ENCODE assay signal across 8 cellular contexts in the genomic region with DNA sequence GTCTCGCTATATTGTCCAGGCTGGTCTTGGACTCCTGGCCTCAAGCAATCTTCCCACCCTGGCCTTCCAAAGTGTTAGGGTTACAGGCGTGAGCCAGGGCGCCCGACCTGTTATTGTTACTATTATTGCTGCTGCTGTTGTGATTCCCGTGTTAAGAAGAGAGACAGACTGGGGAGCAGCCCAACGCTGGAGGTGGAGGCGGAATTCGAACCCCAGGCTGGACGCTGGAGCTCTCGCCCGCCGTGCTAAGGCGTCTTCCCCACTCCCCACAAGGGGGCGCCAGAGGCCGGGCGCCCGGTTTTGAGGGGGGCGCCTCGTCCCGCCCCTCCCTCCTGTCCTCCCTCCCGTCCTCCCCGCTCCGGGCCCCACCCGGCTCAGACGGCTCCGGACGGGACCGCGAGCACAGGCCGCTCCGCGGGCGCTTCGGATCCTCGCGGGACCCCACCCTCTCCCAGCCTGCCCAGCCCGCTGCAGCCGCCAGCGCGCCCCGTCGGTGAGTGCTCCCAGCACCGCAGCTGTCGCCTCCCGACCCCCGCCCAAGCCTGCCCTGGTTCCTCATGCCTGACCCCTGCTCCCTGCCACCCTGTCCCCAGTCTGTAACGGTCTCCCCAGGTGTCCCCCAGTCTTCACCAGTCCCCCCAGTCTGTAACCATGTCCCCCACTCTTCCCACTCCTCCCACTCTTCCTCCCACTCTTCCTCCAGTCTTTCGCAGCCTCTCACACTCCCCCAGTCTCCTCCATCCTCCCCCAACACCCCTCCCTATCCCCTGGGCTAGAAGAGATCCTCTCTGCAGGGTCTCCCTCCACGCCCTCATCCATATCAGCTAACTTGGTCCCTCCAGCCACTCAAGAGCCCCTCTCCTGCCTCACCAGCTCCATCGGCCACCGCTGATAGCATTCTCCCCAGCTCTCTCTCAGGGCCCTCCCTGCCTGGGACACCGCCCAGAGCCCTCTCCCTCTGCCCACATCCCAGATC. TPM values are rescaled to one million over a fixed set of nuclear protein-coding genes. Genes with fewer than 3 reads are reported as not detected.
A peak's percentile ranks its signal among the peaks of the same experiment; 100 is the strongest.
DNase-seq lines count a peak whose midpoint lies in the region; ATAC-seq and TF ChIP-seq lines count a peak whose summit lies in the region.

A gene with protein sequence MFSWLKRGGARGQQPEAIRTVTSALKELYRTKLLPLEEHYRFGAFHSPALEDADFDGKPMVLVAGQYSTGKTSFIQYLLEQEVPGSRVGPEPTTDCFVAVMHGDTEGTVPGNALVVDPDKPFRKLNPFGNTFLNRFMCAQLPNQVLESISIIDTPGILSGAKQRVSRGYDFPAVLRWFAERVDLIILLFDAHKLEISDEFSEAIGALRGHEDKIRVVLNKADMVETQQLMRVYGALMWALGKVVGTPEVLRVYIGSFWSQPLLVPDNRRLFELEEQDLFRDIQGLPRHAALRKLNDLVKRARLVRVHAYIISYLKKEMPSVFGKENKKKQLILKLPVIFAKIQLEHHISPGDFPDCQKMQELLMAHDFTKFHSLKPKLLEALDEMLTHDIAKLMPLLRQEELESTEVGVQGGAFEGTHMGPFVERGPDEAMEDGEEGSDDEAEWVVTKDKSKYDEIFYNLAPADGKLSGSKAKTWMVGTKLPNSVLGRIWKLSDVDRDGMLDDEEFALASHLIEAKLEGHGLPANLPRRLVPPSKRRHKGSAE (plus strand): TSS at position 377 of the 976 bp plus-strand sequence. CDS start 3,191 bp downstream, outside the sequence.

- H3K4me3 ChIP-seq in coronary artery, result peak within 1 kb of the TSS; percentile 94
- no peak within 1 kb of the TSS for H3K4me3 ChIP-seq in effector memory CD4-positive, alpha-beta T cell (ENCODE audit: insufficient read depth, low read depth, low read length, poor library complexity, severe bottlenecking)

- H3K4me1 ChIP-seq in effector memory CD4-positive, alpha-beta T cell (ENCODE audit: control insufficient read depth, insufficient read depth, low read length, poor library complexity, severe bottlenecking), result no peaks in the 10 kb centered on the region

- H3K27me3 ChIP-seq in layer of hippocampus (ENCODE audit: control insufficient read depth, insufficient read depth, low read length), result no peaks in the 10 kb centered on the region
- H3K27me3 ChIP-seq in effector memory CD4-positive, alpha-beta T cell (replicated peaks; ENCODE audit: control insufficient read depth, insufficient read depth, low read length, poor library complexity, severe bottlenecking), result peaks cover 9% of the 10 kb centered on the region

- H3K9me3 ChIP-seq in effector memory CD4-positive, alpha-beta T cell (ENCODE audit: control insufficient read depth, low read length), result no peaks in the 10 kb centered on the region

- DNase-seq in AG20443 (ENCODE audit: low spot score) (peak; percentile 95), HT-29 (ENCODE audit: low spot score) (peak; percentile 75), coronary artery (ENCODE audit: low spot score) (peak; percentile 82)
- DNase-seq in stimulated activated CD4-positive, alpha-beta T cell treated with anti-CD3 and anti-CD28 coated beads, Interleukin-2, amount 100 ng/mL, for 48 hours, result peak; percentile 42 to 60
- no peak for DNase-seq in effector memory CD4-positive, alpha-beta T cell

- H3K27ac ChIP-seq in VCaP (no peak within 1 kb of the TSS), coronary artery (peak within 1 kb of the TSS; percentile 90 to 99), layer of hippocampus (ENCODE audit: low read depth, low read length) (peak within 1 kb of the TSS; percentile 62)
- no peak within 1 kb of the TSS for H3K27ac ChIP-seq in effector memory CD4-positive, alpha-beta T cell (ENCODE audit: insufficient read depth, low read length, poor library complexity, severe bottlenecking)

- no peak for ATAC-seq in GM19463 (IDR thresholded peaks at IDR 0.05; ENCODE audit: unreplicated experiment)

- H3K36me3 ChIP-seq in effector memory CD4-positive, alpha-beta T cell (ENCODE audit: control insufficient read depth, insufficient read depth, low read length), result no peaks in the 10 kb centered on the region

- TF ChIP-seq CTCF in VCaP (conservative IDR thresholded peaks at IDR 0.05) (peak; percentile 35; the same call in 1 of the 2 replicates), coronary artery (IDR thresholded peaks at IDR 0.05) (peak; percentile 94)

RNA-seq across cellular contexts. Expression of the gene that starts here (rescaled TPM):
- 18.4 and 20.3 TPM in 2 replicates for total RNA-seq in HT-29 (2014; rRNA removed; shearing (Covaris generic))

Comparison
In these comparisons a context has a peak if more than half of its experiments do, and no peak if none do; other contexts are left out.
1. DNase-seq: peak in AG20443 (single experiment), HT-29 (single experiment), coronary artery (single experiment) and stimulated activated CD4-positive, alpha-beta T cell treated with anti-CD3 and anti-CD28 coated beads, Interleukin-2, amount 100 ng/mL, for 48 hours (2 of 2); none in effector memory CD4-positive, alpha-beta T cell (0 of 3).
2. H3K27ac ChIP-seq: peak in coronary artery (2 of 2) and layer of hippocampus (single experiment); none in VCaP (single experiment) and effector memory CD4-positive, alpha-beta T cell (single experiment).